In the genomic region with DNA sequence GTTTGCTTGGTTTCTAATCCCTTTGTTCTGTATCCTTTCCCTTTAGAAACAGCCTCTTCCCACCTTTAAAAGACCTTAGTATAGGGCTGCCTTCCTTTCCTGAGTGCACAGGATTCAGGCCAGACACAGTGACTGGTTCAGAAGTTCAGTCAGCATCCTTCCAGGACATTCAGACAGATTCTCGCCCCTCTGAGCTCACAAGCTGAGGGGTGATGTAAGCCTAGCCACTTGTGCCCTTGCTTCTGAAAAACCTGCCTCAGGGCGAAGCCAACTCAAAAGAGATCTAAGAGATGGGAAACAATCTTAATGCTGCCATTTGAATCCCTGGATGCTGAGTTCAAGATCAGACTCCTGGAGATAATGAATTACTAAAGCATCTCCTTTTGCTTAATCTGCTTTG, we compare ENCODE assay signal across 1 cellular context.
TF ChIP-seq lines count a peak whose summit lies in the region.

No MANE protein-coding gene starts in this region.

TF ChIP-seq in IMR-90, 13 proteins besides CTCF, POLR2A, EP300 and RAD21:
- TF ChIP-seq FOS (IDR thresholded peaks at IDR 0.05; ENCODE audit: low read depth, low read length) (no peak), RCOR1 (IDR thresholded peaks at IDR 0.05; ENCODE audit: insufficient replicate concordance, low read length) (no peak), BHLHE40 (IDR thresholded peaks at IDR 0.05; ENCODE audit: low read depth, low read length) (no peak), RFX5 (IDR thresholded peaks at IDR 0.05; ENCODE audit: low read depth, low read length) (no peak), CHD1 (IDR thresholded peaks at IDR 0.05; ENCODE audit: low read depth, low read length) (no peak), ELK1 (IDR thresholded peaks at IDR 0.05; ENCODE audit: borderline replicate concordance, low read depth, low read length) (no peak), SMC3 (IDR thresholded peaks at IDR 0.05; ENCODE audit: low read depth, low read length) (no peak), MXI1 (IDR thresholded peaks at IDR 0.05; ENCODE audit: borderline replicate concordance, low read depth, low read length) (no peak), USF2 (IDR thresholded peaks at IDR 0.05; ENCODE audit: low read depth, low read length) (no peak), NFE2L2 (IDR thresholded peaks at IDR 0.05; ENCODE audit: low read depth, low read length) (no peak), MAZ (IDR thresholded peaks at IDR 0.05; ENCODE audit: borderline replicate concordance, low read depth, low read length) (no peak)
